10 cellular contexts compared by ENCODE assay signal in the genomic region with DNA sequence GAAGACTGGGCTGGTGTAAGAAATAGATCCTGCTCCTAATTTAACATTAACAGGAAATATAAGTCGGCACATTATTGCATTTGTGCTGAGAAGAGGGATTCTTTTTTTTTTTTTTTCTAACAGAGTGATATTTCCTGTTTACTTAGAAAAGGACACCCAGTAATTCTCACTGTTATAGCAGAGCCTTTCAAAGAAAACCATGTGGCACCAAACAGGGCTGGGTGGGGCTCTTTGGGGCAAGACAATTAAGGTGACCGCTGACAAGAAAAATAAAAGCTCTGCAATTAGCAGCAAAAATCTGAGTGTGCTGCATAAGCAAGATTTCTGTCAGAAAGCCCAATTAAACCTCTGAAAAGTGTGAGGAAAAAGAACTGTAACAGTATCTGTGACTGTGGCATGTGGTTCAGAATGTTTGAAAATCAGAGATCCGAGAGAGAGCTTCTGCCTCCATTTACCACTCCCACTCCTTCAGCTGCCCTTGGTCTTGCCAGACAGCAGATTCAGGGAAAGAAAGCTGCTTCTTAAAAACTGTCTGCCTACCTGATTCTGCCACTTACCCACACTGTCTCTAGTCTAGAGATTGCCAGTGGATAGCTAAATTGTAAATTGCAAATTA.
DNase-seq lines count a peak whose midpoint lies in the region; ATAC-seq lines count a peak whose summit lies in the region.
"Had no signal": no experiment of that assay in that cellular context is flagged by ENCODE, and none has a peak within 500 bp of the region (broad histone marks: within the 10 kb centered on the region; RNA-seq: fewer than 3 reads in every experiment).

No MANE protein-coding gene starts in this region.

- H3K9me3 Mint-ChIP-seq in activated CD8-positive, alpha-beta memory T cell treated with anti-CD3 and anti-CD28 coated beads, Interleukin-2, amount 10 ng/mL, durations not matched to agents 7 days and 5 days (ENCODE audit: low read depth): peaks cover 9% of the 10 kb centered on the region
- peaks cover 0 to 10% of the 10 kb centered on the region in 2 donors for H3K9me3 Mint-ChIP-seq in activated T-cell treated with anti-CD3 and anti-CD28 coated beads, Interleukin-2, amount 50 U/mL, for 72 hours
- peaks cover 4 to 11% of the 10 kb centered on the region in 2 donors for H3K9me3 Mint-ChIP-seq in stimulated activated naive CD8-positive, alpha-beta T cell treated with anti-CD3 and anti-CD28 coated beads, Interleukin-15, amount 100 ng/mL, for 72 hours

- no peaks in the 10 kb centered on the region for H3K27me3 Mint-ChIP-seq in activated CD8-positive, alpha-beta memory T cell treated with anti-CD3 and anti-CD28 coated beads, Interleukin-2, amount 10 ng/mL, durations not matched to agents 7 days and 5 days
- H3K27me3 Mint-ChIP-seq in activated T-cell treated with anti-CD3 and anti-CD28 coated beads, Interleukin-2, amount 50 U/mL, for 72 hours (ENCODE audit: low read depth): no peaks in the 10 kb centered on the region
- no peaks in the 10 kb centered on the region for H3K27me3 Mint-ChIP-seq in stimulated activated naive CD8-positive, alpha-beta T cell treated with anti-CD3 and anti-CD28 coated beads, Interleukin-15, amount 100 ng/mL, for 72 hours

- DNase-seq in activated CD8-positive, alpha-beta memory T cell treated with anti-CD3 and anti-CD28 coated beads, Interleukin-2, amount 10 ng/mL, durations not matched to agents 7 days and 5 days: peak; percentile 86
- no peak for DNase-seq in activated CD8-positive, alpha-beta memory T cell treated with anti-CD3 and anti-CD28 coated beads, Interleukin-2, amount 50 U/mL, for 4 hours
- peak in 1 of 2 donors; percentile 41 for DNase-seq in activated T-cell treated with anti-CD3 and anti-CD28 coated beads, Interleukin-2, amount 50 U/mL, for 72 hours
- DNase-seq in left colon (peak; percentile 38 to 61), GDM1 (lab: John Stamatoyannopoulos, UW) (no peak)
- peak in 1 of 2 donors; percentile 12 for DNase-seq in stimulated activated naive CD8-positive, alpha-beta T cell treated with anti-CD3 and anti-CD28 coated beads, Interleukin-15, amount 100 ng/mL, for 72 hours
- DNase-seq: brain microvascular endothelial cell, NCI-H2171 treated with DMSO at 0.1 percent for 48 hours had no signal

- peaks cover 26% of the 10 kb centered on the region for H3K36me3 Mint-ChIP-seq in activated CD8-positive, alpha-beta memory T cell treated with anti-CD3 and anti-CD28 coated beads, Interleukin-2, amount 10 ng/mL, durations not matched to agents 7 days and 5 days
- peaks cover 4 to 10% of the 10 kb centered on the region in 2 donors for H3K36me3 Mint-ChIP-seq in activated T-cell treated with anti-CD3 and anti-CD28 coated beads, Interleukin-2, amount 50 U/mL, for 72 hours (ENCODE audit: insufficient read depth in 2 of 2)

- peak overlapping the region; percentile 59 for H3K4me3 Mint-ChIP-seq in activated CD8-positive, alpha-beta memory T cell treated with anti-CD3 and anti-CD28 coated beads, Interleukin-2, amount 10 ng/mL, durations not matched to agents 7 days and 5 days
- peak overlapping the region; percentile 63 to 87 for H3K4me3 Mint-ChIP-seq in activated T-cell treated with anti-CD3 and anti-CD28 coated beads, Interleukin-2, amount 50 U/mL, for 72 hours
- peak overlapping the region; percentile 35 to 44 for H3K4me3 Mint-ChIP-seq in stimulated activated naive CD8-positive, alpha-beta T cell treated with anti-CD3 and anti-CD28 coated beads, Interleukin-15, amount 100 ng/mL, for 72 hours

- peaks cover 61% of the 10 kb centered on the region for H3K4me1 Mint-ChIP-seq in activated CD8-positive, alpha-beta memory T cell treated with anti-CD3 and anti-CD28 coated beads, Interleukin-2, amount 10 ng/mL, durations not matched to agents 7 days and 5 days
- H3K4me1 Mint-ChIP-seq in activated T-cell treated with anti-CD3 and anti-CD28 coated beads, Interleukin-2, amount 50 U/mL, for 72 hours (ENCODE audit: low read depth): peaks cover 49% of the 10 kb centered on the region
- peaks cover 31% of the 10 kb centered on the region for H3K4me1 Mint-ChIP-seq in stimulated activated naive CD8-positive, alpha-beta T cell treated with anti-CD3 and anti-CD28 coated beads, Interleukin-15, amount 100 ng/mL, for 72 hours

- H3K27ac Mint-ChIP-seq in activated CD8-positive, alpha-beta memory T cell treated with anti-CD3 and anti-CD28 coated beads, Interleukin-2, amount 10 ng/mL, durations not matched to agents 7 days and 5 days: peak overlapping the region; percentile 98
- peak overlapping the region; percentile 95 for H3K27ac Mint-ChIP-seq in activated T-cell treated with anti-CD3 and anti-CD28 coated beads, Interleukin-2, amount 50 U/mL, for 72 hours
- H3K27ac Mint-ChIP-seq in stimulated activated naive CD8-positive, alpha-beta T cell treated with anti-CD3 and anti-CD28 coated beads, Interleukin-15, amount 100 ng/mL, for 72 hours: peak overlapping the region; percentile 90 to 92

- intact Hi-C loops in left colon (cut with DNase I, micrococcal nuclease): no loop called here

- ATAC-seq in activated CD8-positive, alpha-beta memory T cell treated with anti-CD3 and anti-CD28 coated beads, Interleukin-2, amount 10 ng/mL, durations not matched to agents 7 days and 5 days: peak; percentile 96
- peak; percentile 60 to 92 for ATAC-seq in activated T-cell treated with anti-CD3 and anti-CD28 coated beads, Interleukin-2, amount 50 U/mL, for 72 hours (replicated peaks in 1 of 2)
- ATAC-seq in left colon (peak; percentile 93), GM18498 (IDR thresholded peaks at IDR 0.05; ENCODE audit: unreplicated experiment) (no peak), HG03460 (IDR thresholded peaks at IDR 0.05; ENCODE audit: unreplicated experiment) (no peak)
- ATAC-seq in stimulated activated naive CD8-positive, alpha-beta T cell treated with anti-CD3 and anti-CD28 coated beads, Interleukin-15, amount 100 ng/mL, for 72 hours: peak; percentile 85

- CTCF ChIA-PET in activated CD8-positive, alpha-beta memory T cell treated with anti-CD3 and anti-CD28 coated beads, Interleukin-2, amount 10 ng/mL, durations not matched to agents 7 days and 5 days (lab: Charles Lee): interaction anchor here (0.7 to 4.4 kb wide), 15 partner anchors 9 to 388 kb away, joined by 3 to 29 read pairs (median 3); a partner anchor contains a TSS

Comparison
In these comparisons a context has a peak if more than half of its experiments do, and no peak if none do; other contexts are left out.
1. DNase-seq: peak in activated CD8-positive, alpha-beta memory T cell treated with anti-CD3 and anti-CD28 coated beads, Interleukin-2, amount 10 ng/mL, durations not matched to agents 7 days and 5 days (single experiment) and left colon (2 of 2); none in activated CD8-positive, alpha-beta memory T cell treated with anti-CD3 and anti-CD28 coated beads, Interleukin-2, amount 50 U/mL, for 4 hours (single experiment) and GDM1 (single experiment).
2. ATAC-seq: peak in activated CD8-positive, alpha-beta memory T cell treated with anti-CD3 and anti-CD28 coated beads, Interleukin-2, amount 10 ng/mL, durations not matched to agents 7 days and 5 days (single experiment), activated T-cell treated with anti-CD3 and anti-CD28 coated beads, Interleukin-2, amount 50 U/mL, for 72 hours (2 of 2), left colon (single experiment) and stimulated activated naive CD8-positive, alpha-beta T cell treated with anti-CD3 and anti-CD28 coated beads, Interleukin-15, amount 100 ng/mL, for 72 hours (single experiment); none in GM18498 (single experiment) and HG03460 (single experiment).
3. Peak in every context shown above with its lines, with median percentiles within 50 percentile points of each other: H3K27ac Mint-ChIP-seq and H3K4me3 Mint-ChIP-seq.